In the genomic region with DNA sequence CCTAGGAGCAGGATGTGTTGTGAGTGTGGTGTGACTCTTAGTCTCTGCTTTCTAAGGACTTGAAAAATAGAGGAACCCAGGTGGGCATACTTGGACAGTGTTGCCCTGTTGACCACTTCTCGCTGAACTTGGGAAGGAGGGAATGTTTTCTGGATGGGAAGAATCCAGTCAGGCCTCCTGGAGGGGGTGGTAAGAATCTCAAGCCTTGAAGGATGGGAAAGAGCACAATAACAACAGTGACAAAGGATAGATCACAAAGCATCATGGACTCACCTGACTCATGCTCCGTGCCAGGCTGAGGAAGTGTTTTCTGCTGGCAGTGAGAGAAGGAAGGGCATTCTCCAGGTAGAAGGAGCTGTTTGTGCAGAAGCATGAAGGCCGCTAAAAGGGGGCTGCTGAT, we compare ENCODE assay signal across 33 cellular contexts. TPM values are rescaled to one million over a fixed set of nuclear protein-coding genes. Genes with fewer than 3 reads are reported as not detected.
DNase-seq lines count a peak whose midpoint lies in the region; ATAC-seq, FAIRE-seq and TF ChIP-seq lines count a peak whose summit lies in the region.
"Had no signal": no experiment of that assay in that cellular context is flagged by ENCODE, and none has a peak within 500 bp of the region (broad histone marks: within the 10 kb centered on the region; RNA-seq: fewer than 3 reads in every experiment).

No MANE protein-coding gene starts in this region.

- FAIRE-seq in A549 (lab: Jason Lieb, UNC): no peak
- FAIRE-seq: G401.6 had no signal

- peaks cover 68% of the 10 kb centered on the region for H3K36me3 Mint-ChIP-seq in CD4-positive, alpha-beta T cell (ENCODE audit: low read depth)
- H3K36me3 Mint-ChIP-seq in WTC11: peaks cover 17% of the 10 kb centered on the region
- H3K36me3 Mint-ChIP-seq: activated naive CD8-positive, alpha-beta T cell had no signal

- DNase-seq in A549 (ENCODE audit: low read depth in 1 of 2, low spot score in 1 of 2): no peak
- DNase-seq in CD4-positive, alpha-beta T cell: no peak
- DNase-seq in WTC11 (ENCODE audit: low spot score): no peak
- DNase-seq in lower lobe of right lung: no peak
- no peak for DNase-seq in stimulated activated CD4-positive, alpha-beta T cell treated with anti-CD3 and anti-CD28 coated beads, Interleukin-1b, Interleukin-23, amount 100 ng/mL, for 48 hours
- DNase-seq in iPS-NIHi11 (ENCODE audit: low spot score): no peak
- DNase-seq: activated CD4-positive, alpha-beta T cell treated with anti-CD3 and anti-CD28 coated beads for 4 hours; activated CD8-positive, alpha-beta T cell treated with anti-CD3 and anti-CD28 coated beads, Interleukin-2, amount 10 ng/mL, durations not matched to agents 7 days and 5 days; activated effector memory CD4-positive, alpha-beta T cell treated with anti-CD3 and anti-CD28 coated beads, Interleukin-2, amount 50 U/mL, for 16 hours; aorta; BE2C; caudate nucleus; COR-L47; cortex of kidney; HFFc6; KBM-7; left ventricle myocardium inferior; NCI-H1417; NCI-H2029 treated with DMSO at 0.1 percent for 48 hours; NCI-H226; NCI-H526 treated with DMSO at 0.1 percent for 48 hours; NK-92 treated with Interleukin-12 subunit alpha and Interleukin-12 subunit beta, amount 100 ng/mL, for 24 hours; SK-N-SH; stimulated activated CD4-positive, alpha-beta T cell treated with anti-CD3 and anti-CD28 coated beads, Interleukin-2, amount 100 ng/mL, for 48 hours; T-helper 2 cell had no signal

- TF ChIP-seq POLR2A in A549 (IDR thresholded peaks at IDR 0.05; ENCODE audit: low read length): no peak

- no peak for TF ChIP-seq EP300 in A549 (IDR thresholded peaks at IDR 0.05)

- TF ChIP-seq CTCF in A549 (IDR thresholded peaks at IDR 0.05) (no peak), WTC11 (IDR thresholded peaks at IDR 0.05) (no peak), lower lobe of right lung (IDR thresholded peaks at IDR 0.05) (no peak)
- TF ChIP-seq CTCF in CD4-positive, alpha-beta T cell (IDR thresholded peaks at IDR 0.05): no peak

- no peaks in the 10 kb centered on the region for H3K9me3 Mint-ChIP-seq in CD4-positive, alpha-beta T cell
- H3K9me3 Mint-ChIP-seq in WTC11: no peaks in the 10 kb centered on the region
- H3K9me3 Mint-ChIP-seq: HFFc6 had no signal

- POLR2A ChIA-PET in A549 (lab: Yijun Ruan, JAX): interaction anchor here (2.8 kb wide), 1 partner anchor 16 kb away, joined by 9 read pairs; no protein-coding TSS in a partner anchor
- POLR2A ChIA-PET in CD4-positive, alpha-beta T cell (lab: Charles Lee): interaction anchor here (1.3 to 2.6 kb wide), 3 partner anchors 8 to 54 kb away, joined by 4 to 9 read pairs (median 4); partner anchors contain the start of genes FUS and KAT8
- POLR2A ChIA-PET in WTC11 (lab: Charles Lee): no interaction called here

- H3K27me3 Mint-ChIP-seq in CD4-positive, alpha-beta T cell: no peaks in the 10 kb centered on the region
- no peaks in the 10 kb centered on the region for H3K27me3 Mint-ChIP-seq in WTC11 (ENCODE audit: low read depth)
- H3K27me3 Mint-ChIP-seq: activated naive CD8-positive, alpha-beta T cell had no signal

- peaks cover 6% of the 10 kb centered on the region for H3K4me1 Mint-ChIP-seq in CD4-positive, alpha-beta T cell (ENCODE audit: low read depth)
- H3K4me1 Mint-ChIP-seq in WTC11: peaks cover 10% of the 10 kb centered on the region

- TF ChIP-seq RAD21 in A549 (conservative IDR thresholded peaks at IDR 0.05 in 1 of 2, IDR thresholded peaks at IDR 0.05 in 1 of 2): no peak

- H3K9me3 ChIP-seq in A549: no peaks in the 10 kb centered on the region
- no peaks in the 10 kb centered on the region for H3K9me3 ChIP-seq in CD4-positive, alpha-beta T cell (ENCODE audit: control insufficient read depth, low read length)
- no peaks in the 10 kb centered on the region for H3K9me3 ChIP-seq in lower lobe of right lung
- H3K9me3 ChIP-seq: BE2C, left ventricle myocardium inferior, prostate gland, SK-N-SH, tibial nerve had no signal

- H3K4me3 ChIP-seq in A549 (no peak overlapping the region), lower lobe of right lung (no peak overlapping the region)
- H3K4me3 ChIP-seq: left ventricle myocardium inferior, prostate gland, tibial nerve had no signal

- CTCF ChIA-PET in A549 (lab: Yijun Ruan, JAX): interaction anchor here (1.0 to 20.3 kb wide), 4 partner anchors 9 to 172 kb away, joined by 3 to 166 read pairs (median 4); no protein-coding TSS in a partner anchor
- CTCF ChIA-PET in CD4-positive, alpha-beta T cell (lab: Charles Lee): no interaction called here
- CTCF ChIA-PET in WTC11 (lab: Charles Lee): interaction anchor here (1.1 to 2.1 kb wide), 2 partner anchors 17 kb away, joined by 5 to 10 read pairs; no protein-coding TSS in a partner anchor

- no peaks in the 10 kb centered on the region for H3K4me1 ChIP-seq in A549
- H3K4me1 ChIP-seq in lower lobe of right lung: peaks cover 46% of the 10 kb centered on the region
- H3K4me1 ChIP-seq: BE2C had no signal

- 86% methylated on average over 3 of the region's 3 CpGs for WGBS in A549 (ENCODE audit: missing lambda C conversion rate)

- H3K4me3 Mint-ChIP-seq in CD4-positive, alpha-beta T cell: no peak overlapping the region
- no peak overlapping the region for H3K4me3 Mint-ChIP-seq in WTC11
- H3K4me3 Mint-ChIP-seq: activated CD8-positive, alpha-beta T cell treated with anti-CD3 and anti-CD28 coated beads, Interleukin-2, amount 10 ng/mL, durations not matched to agents 7 days and 5 days; activated naive CD8-positive, alpha-beta T cell; HFFc6 had no signal

- no peak overlapping the region for H3K4me2 ChIP-seq in A549
- H3K4me2 ChIP-seq: SK-N-SH had no signal

- peak overlapping the region; percentile 66 for H3K27ac Mint-ChIP-seq in CD4-positive, alpha-beta T cell
- peak overlapping the region; percentile 22 for H3K27ac Mint-ChIP-seq in WTC11
- H3K27ac Mint-ChIP-seq: activated naive CD8-positive, alpha-beta T cell; HFFc6 had no signal

- H3K36me3 ChIP-seq in lower lobe of right lung: peaks cover 77% of the 10 kb centered on the region

- ATAC-seq in A549 (no peak), WTC11 (no peak), lower lobe of right lung (no peak), HG03025 (IDR thresholded peaks at IDR 0.05; ENCODE audit: low FRiP score, unreplicated experiment) (no peak)
- no peak for ATAC-seq in CD4-positive, alpha-beta T cell (ENCODE audit: poor library complexity)
- no peak for ATAC-seq in activated CD4-positive, CD25-positive, alpha-beta regulatory T cell treated with anti-CD3 and anti-CD28 coated beads, Interleukin-2, amount 50 U/mL, for 24 hours
- ATAC-seq: sciatic nerve had no signal

- intact Hi-C loops in CD4-positive, alpha-beta T cell (cut with DNase I, micrococcal nuclease): no loop called here
- intact Hi-C loops in lower lobe of right lung (cut with DNase I): no loop called here

- no peaks in the 10 kb centered on the region for H3K27me3 ChIP-seq in CD4-positive, alpha-beta T cell (ENCODE audit: control insufficient read depth, insufficient read depth, low read length)
- H3K27me3 ChIP-seq in lower lobe of right lung (ENCODE audit: low read depth): no peaks in the 10 kb centered on the region
- H3K27me3 ChIP-seq: BE2C, tibial nerve had no signal

- H3K27ac ChIP-seq in A549 (no peak overlapping the region), lower lobe of right lung (peak overlapping the region; percentile 96)
- H3K27ac ChIP-seq in CD4-positive, alpha-beta T cell (ENCODE audit: low read depth, low read length): no peak overlapping the region
- H3K27ac ChIP-seq: left ventricle myocardium inferior had no signal

RNA-seq across cellular contexts. Expression of gene KAT8, which starts 8.4 kb away (rescaled TPM):
- polyA plus RNA-seq in A549 (2011; rRNA removed): 42.2 and 52.9 TPM in 2 replicates
- polyA plus RNA-seq in A549 (2012; cell fraction: cytosol; rRNA removed): 58.0 and 67.6 TPM in 2 replicates
- 84.5 and 85.6 TPM in 2 replicates for polyA plus RNA-seq in A549 (2012; cell fraction: nucleus; rRNA removed)
- 34.0 to 38.3 TPM (median 34.4 TPM) in 3 replicates for polyA plus RNA-seq in A549 (2017; fragmentation: RNase III; extraction: RNeasy Plus Mini Kit Qiagen cat#74134 plus additional on column Dnase treatment)
- polyA minus RNA-seq in A549 (2011; rRNA and poly(A)+ RNA removed): 32.8 and 35.2 TPM in 2 replicates
- 100 to 1,000 TPM; 114 to 124 TPM for total RNA-seq in CD4-positive, alpha-beta T cell
- 65.7 to 70.8 TPM (median 69.8 TPM) in 3 replicates for total RNA-seq in WTC11 (2021)
- 79.1 TPM for total RNA-seq in lower lobe of right lung

RNA-seq across cellular contexts. Expression of gene PRSS8, which starts 9.7 kb away (rescaled TPM):
- polyA plus RNA-seq in A549 (2011; rRNA removed): 0.04 and 0.08 TPM in 2 replicates
- 0.04 and 0.09 TPM in 2 replicates for polyA plus RNA-seq in A549 (2012; cell fraction: cytosol; rRNA removed)
- 0.29 and 0.39 TPM in 2 replicates for polyA plus RNA-seq in A549 (2012; cell fraction: nucleus; rRNA removed)
- polyA plus RNA-seq in A549 (2017; fragmentation: RNase III; extraction: RNeasy Plus Mini Kit Qiagen cat#74134 plus additional on column Dnase treatment): 0.09 to 0.21 TPM (median 0.15 TPM) in 3 replicates
- polyA minus RNA-seq in A549 (2011; rRNA and poly(A)+ RNA removed): 0.39 TPM in 1 of 2 replicates, not detected in the other
- not detected for total RNA-seq in CD4-positive, alpha-beta T cell
- 78.8 to 127 TPM (median 127 TPM) in 3 replicates for total RNA-seq in WTC11 (2021)
- 75.4 TPM for total RNA-seq in lower lobe of right lung
- total RNA-seq: activated CD8-positive, alpha-beta T cell treated with anti-CD3 and anti-CD28 coated beads, Interleukin-2, amount 10 ng/mL, durations not matched to agents 7 days and 5 days; aorta; HFFc6; left ventricle myocardium inferior; M059J; sciatic nerve had no signal

RNA-seq across cellular contexts. Expression of gene BCKDK, which starts 17.7 kb away (rescaled TPM):
- 20.7 and 22.1 TPM in 2 replicates for polyA plus RNA-seq in A549 (2011; rRNA removed)
- 53.4 and 69.4 TPM in 2 replicates for polyA plus RNA-seq in A549 (2012; cell fraction: cytosol; rRNA removed)
- 51.4 and 63.1 TPM in 2 replicates for polyA plus RNA-seq in A549 (2012; cell fraction: nucleus; rRNA removed)
- 35.1 to 36.7 TPM (median 36.4 TPM) in 3 replicates for polyA plus RNA-seq in A549 (2017; fragmentation: RNase III; extraction: RNeasy Plus Mini Kit Qiagen cat#74134 plus additional on column Dnase treatment)
- polyA minus RNA-seq in A549 (2011; rRNA and poly(A)+ RNA removed): 30.7 and 34.5 TPM in 2 replicates
- total RNA-seq in CD4-positive, alpha-beta T cell: 1 to 10 TPM; 4.3 to 5.8 TPM
- total RNA-seq in WTC11 (2021): 58.3 to 71.3 TPM (median 69.3 TPM) in 3 replicates
- total RNA-seq in lower lobe of right lung: 37.6 TPM

RNA-seq across cellular contexts. Expression of gene PRSS36, which starts 24.0 kb away (rescaled TPM):
- polyA plus RNA-seq in A549 (2011; rRNA removed) (0.41 TPM in 1 of 2 replicates, not detected in the other), A549 (2017; fragmentation: RNase III; extraction: RNeasy Plus Mini Kit Qiagen cat#74134 plus additional on column Dnase treatment) (0.55 to 0.75 TPM (median 0.55 TPM) in 3 replicates)
- 0.32 and 0.88 TPM in 2 replicates for polyA plus RNA-seq in A549 (2012; cell fraction: cytosol; rRNA removed)
- polyA plus RNA-seq in A549 (2012; cell fraction: nucleus; rRNA removed): 0.53 and 1.2 TPM in 2 replicates
- 0.73 TPM in 1 of 2 replicates, not detected in the other for polyA minus RNA-seq in A549 (2011; rRNA and poly(A)+ RNA removed)
- total RNA-seq in CD4-positive, alpha-beta T cell: under 1 TPM; 0.33 to 0.56 TPM
- total RNA-seq in WTC11 (2021) (0.48 to 1.5 TPM (median 1.3 TPM) in 3 replicates), lower lobe of right lung (6.6 TPM)

RNA-seq across cellular contexts. Expression of gene VKORC1, which starts 31.2 kb away (rescaled TPM):
- polyA plus RNA-seq in A549 (2011; rRNA removed) (101 and 136 TPM in 2 replicates), A549 (2017; fragmentation: RNase III; extraction: RNeasy Plus Mini Kit Qiagen cat#74134 plus additional on column Dnase treatment) (83.6 to 97.6 TPM (median 94.2 TPM) in 3 replicates)
- polyA plus RNA-seq in A549 (2012; cell fraction: cytosol; rRNA removed): 235 and 275 TPM in 2 replicates
- 192 and 243 TPM in 2 replicates for polyA plus RNA-seq in A549 (2012; cell fraction: nucleus; rRNA removed)
- polyA minus RNA-seq in A549 (2011; rRNA and poly(A)+ RNA removed): 122 and 139 TPM in 2 replicates
- total RNA-seq in CD4-positive, alpha-beta T cell: 10 to 100 TPM; 19.0 to 19.2 TPM
- total RNA-seq in WTC11 (2021) (85.7 to 114 TPM (median 110 TPM) in 3 replicates), lower lobe of right lung (65.6 TPM)

Comparison
In these comparisons a context has a peak if more than half of its experiments do, and no peak if none do; other contexts are left out.
1. RNA of gene PRSS8, which starts 9.7 kb away (total RNA-seq): 78.8 to 127 TPM in WTC11 and 75.4 TPM in lower lobe of right lung (single experiment); not detected in CD4-positive, alpha-beta T cell; every median in the first group is over 10 times any median in the second.